1 cellular context compared by ENCODE assay signal in genomic region chr12:31234955-31235867, GRCh38.
TF ChIP-seq lines count a peak whose summit lies in the region.

No MANE protein-coding gene starts in this region.

TF ChIP-seq in HepG2, 621 proteins besides CTCF, POLR2A, EP300 and RAD21 (continued from another document):
- TF ChIP-seq, protein P1, sequence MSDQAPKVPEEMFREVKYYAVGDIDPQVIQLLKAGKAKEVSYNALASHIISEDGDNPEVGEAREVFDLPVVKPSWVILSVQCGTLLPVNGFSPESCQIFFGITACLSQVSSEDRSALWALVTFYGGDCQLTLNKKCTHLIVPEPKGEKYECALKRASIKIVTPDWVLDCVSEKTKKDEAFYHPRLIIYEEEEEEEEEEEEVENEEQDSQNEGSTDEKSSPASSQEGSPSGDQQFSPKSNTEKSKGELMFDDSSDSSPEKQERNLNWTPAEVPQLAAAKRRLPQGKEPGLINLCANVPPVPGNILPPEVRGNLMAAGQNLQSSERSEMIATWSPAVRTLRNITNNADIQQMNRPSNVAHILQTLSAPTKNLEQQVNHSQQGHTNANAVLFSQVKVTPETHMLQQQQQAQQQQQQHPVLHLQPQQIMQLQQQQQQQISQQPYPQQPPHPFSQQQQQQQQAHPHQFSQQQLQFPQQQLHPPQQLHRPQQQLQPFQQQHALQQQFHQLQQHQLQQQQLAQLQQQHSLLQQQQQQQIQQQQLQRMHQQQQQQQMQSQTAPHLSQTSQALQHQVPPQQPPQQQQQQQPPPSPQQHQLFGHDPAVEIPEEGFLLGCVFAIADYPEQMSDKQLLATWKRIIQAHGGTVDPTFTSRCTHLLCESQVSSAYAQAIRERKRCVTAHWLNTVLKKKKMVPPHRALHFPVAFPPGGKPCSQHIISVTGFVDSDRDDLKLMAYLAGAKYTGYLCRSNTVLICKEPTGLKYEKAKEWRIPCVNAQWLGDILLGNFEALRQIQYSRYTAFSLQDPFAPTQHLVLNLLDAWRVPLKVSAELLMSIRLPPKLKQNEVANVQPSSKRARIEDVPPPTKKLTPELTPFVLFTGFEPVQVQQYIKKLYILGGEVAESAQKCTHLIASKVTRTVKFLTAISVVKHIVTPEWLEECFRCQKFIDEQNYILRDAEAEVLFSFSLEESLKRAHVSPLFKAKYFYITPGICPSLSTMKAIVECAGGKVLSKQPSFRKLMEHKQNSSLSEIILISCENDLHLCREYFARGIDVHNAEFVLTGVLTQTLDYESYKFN (CRISPR knock-in tag; conservative IDR thresholded peaks at IDR 0.05) = no peak
- no peak for TF ChIP-seq ZFP36L2 (CRISPR knock-in tag; IDR thresholded peaks at IDR 0.05)
